8 cellular contexts compared by ENCODE assay signal in genomic region chr2:56183643-56184499, GRCh38. TPM values are rescaled to one million over a fixed set of nuclear protein-coding genes. Genes with fewer than 3 reads are reported as not detected.
DNase-seq lines count a peak whose midpoint lies in the region; ATAC-seq and TF ChIP-seq lines count a peak whose summit lies in the region.

Gene CCDC85A, plus strand, starts transcription at chr2:56183990. Its CDS starts 635 bp downstream, at chr2:56184625.

- peak; percentile 58 to 84 (median 70) for TF ChIP-seq CTCF in HCT116 (IDR thresholded peaks at IDR 0.05 in 2 of 3, conservative IDR thresholded peaks at IDR 0.05 in 1 of 3; ENCODE audit: borderline replicate concordance in 1 of 3, insufficient read depth in 1 of 3, low read depth in 2 of 3, low read length in 2 of 3)
- peak; percentile 98 for TF ChIP-seq CTCF in osteocyte (IDR thresholded peaks at IDR 0.05)
- TF ChIP-seq CTCF in upper lobe of left lung (IDR thresholded peaks at IDR 0.05), result peak; percentile 85 to 95 (median 90)

- H3K27ac ChIP-seq in HCT116 (ENCODE audit: low read depth, low read length) (no peak within 1 kb of the TSS; the same call in 1 of the 2 replicates), SJSA1 (no peak within 1 kb of the TSS), upper lobe of left lung (peak within 1 kb of the TSS; percentile 79 to 89 (median 86))

- H3K4me3 Mint-ChIP-seq in activated naive CD8-positive, alpha-beta T cell treated with anti-CD3 and anti-CD28 coated beads for 36 hours, result peak within 1 kb of the TSS; percentile 26
- H3K4me3 Mint-ChIP-seq in osteocyte (ENCODE audit: unreplicated experiment), result peak within 1 kb of the TSS; percentile 87

- H3K27ac Mint-ChIP-seq in activated naive CD8-positive, alpha-beta T cell treated with anti-CD3 and anti-CD28 coated beads for 36 hours, result no peak within 1 kb of the TSS
- H3K27ac Mint-ChIP-seq in osteocyte (ENCODE audit: unreplicated experiment), result no peak within 1 kb of the TSS

- TF ChIP-seq POLR2A in HCT116 (IDR thresholded peaks at IDR 0.05; ENCODE audit: borderline replicate concordance, extremely low read depth, insufficient read depth, insufficient read length) (no peak), upper lobe of left lung (IDR thresholded peaks at IDR 0.05) (peak in 1 of 4 donors; percentile 44)

- H3K27me3 ChIP-seq in HCT116 (ENCODE audit: insufficient read depth, low read length), result 0 out of 2 replicates have a peak, but pooled peaks cover 2% of the 10 kb centered on the region
- H3K27me3 ChIP-seq in MG63, result peaks cover 19% of the 10 kb centered on the region
- H3K27me3 ChIP-seq in SJSA1 (replicated peaks), result peaks cover 41% of the 10 kb centered on the region
- H3K27me3 ChIP-seq in upper lobe of left lung, result peaks cover 0 to 9% (median 4%) of the 10 kb centered on the region in 4 donors

- H3K79me2 ChIP-seq in HCT116 (ENCODE audit: insufficient read depth, low read length), result no peaks in the 10 kb centered on the region

- intact Hi-C loops in HCT116 (cut with micrococcal nuclease), result loop anchor here (1.0 to 5.0 kb wide), 4 partner anchors 46 to 1332 kb away; no protein-coding TSS in a partner anchor
- intact Hi-C loops in Right ventricle myocardium inferior (cut with DNase I), result loop anchor here (2.0 to 5.0 kb wide), 3 partner anchors 565 to 1333 kb away; no protein-coding TSS in a partner anchor

- TF ChIP-seq RAD21 in HCT116 (IDR thresholded peaks at IDR 0.05; ENCODE audit: low read depth), result peak; percentile 86

- no peaks in the 10 kb centered on the region for H3K9me2 ChIP-seq in HCT116 (ENCODE audit: insufficient read depth)

- H3K4me1 ChIP-seq in HCT116 (ENCODE audit: control insufficient read depth in 1 of 2, insufficient read depth in 2 of 2, low read length in 2 of 2) (peaks cover 3 to 25% of the 10 kb centered on the region in 2 experiments; a peak in 3 of 4 replicates), SJSA1 (replicated peaks) (peaks cover 18% of the 10 kb centered on the region), upper lobe of left lung (peaks cover 19 to 33% (median 25%) of the 10 kb centered on the region in 4 donors)

- no peaks in the 10 kb centered on the region for H3K4me1 Mint-ChIP-seq in activated naive CD8-positive, alpha-beta T cell treated with anti-CD3 and anti-CD28 coated beads for 36 hours
- H3K4me1 Mint-ChIP-seq in osteocyte (ENCODE audit: unreplicated experiment), result peaks cover 15% of the 10 kb centered on the region

- peak within 1 kb of the TSS; percentile 88 for H3K4me2 ChIP-seq in HCT116 (ENCODE audit: low read length)

- peak; percentile 86 for DNase-seq in GM04504 (ENCODE audit: low read depth)
- peak; percentile 60 for DNase-seq in HCT116 (ENCODE audit: low read depth, low spot score)
- DNase-seq in MG63, result peak; percentile 78
- peak; percentile 82 to 84 for DNase-seq in SJSA1 (ENCODE audit: low read depth in 1 of 2, low spot score in 2 of 2)
- peak; percentile 74 for DNase-seq in activated naive CD8-positive, alpha-beta T cell treated with anti-CD3 and anti-CD28 coated beads for 36 hours
- peak; percentile 87 for DNase-seq in Right ventricle myocardium inferior (ENCODE audit: missing footprints)
- peak; percentile 96 for DNase-seq in osteocyte (ENCODE audit: extremely low spot score, unreplicated experiment)
- peak; percentile 85 to 98 for DNase-seq in upper lobe of left lung

- H3K4me3 ChIP-seq in HCT116 (replicated peaks in 1 of 2; ENCODE audit: low read depth in 1 of 2, low read length in 2 of 2) (peak within 1 kb of the TSS; percentile 48 to 63), MG63 (peak within 1 kb of the TSS; percentile 52), SJSA1 (peak within 1 kb of the TSS; percentile 40), upper lobe of left lung (peak within 1 kb of the TSS; percentile 63 to 87 (median 78))

- H3K27me3 Mint-ChIP-seq in activated naive CD8-positive, alpha-beta T cell treated with anti-CD3 and anti-CD28 coated beads for 36 hours, result peaks cover 74% of the 10 kb centered on the region
- H3K27me3 Mint-ChIP-seq in osteocyte (ENCODE audit: unreplicated experiment), result peaks cover 18% of the 10 kb centered on the region

- H3K9ac ChIP-seq in HCT116 (ENCODE audit: low read length), result no peak within 1 kb of the TSS

- POLR2A ChIA-PET in HCT116 (lab: Charles Lee), result no interaction called here

- ATAC-seq in HCT116, result peak; percentile 85
- peak; percentile 95 for ATAC-seq in Right ventricle myocardium inferior
- ATAC-seq in upper lobe of left lung (ENCODE audit: low FRiP score in 2 of 2), result peak; percentile 94 to 95

- no peaks in the 10 kb centered on the region for H3K9me3 Mint-ChIP-seq in activated naive CD8-positive, alpha-beta T cell treated with anti-CD3 and anti-CD28 coated beads for 36 hours
- no peaks in the 10 kb centered on the region for H3K9me3 Mint-ChIP-seq in osteocyte (ENCODE audit: unreplicated experiment)

- H3K36me3 ChIP-seq in HCT116 (ENCODE audit: control insufficient read depth in 1 of 2, insufficient read depth in 2 of 2, low read length in 2 of 2) (no peaks in the 10 kb centered on the region), MG63 (no peaks in the 10 kb centered on the region), SJSA1 (no peaks in the 10 kb centered on the region), upper lobe of left lung (no peaks in the 10 kb centered on the region)

- RAD21 ChIA-PET in HCT116 (lab: Charles Lee; ENCODE audit: low non-redundant PET in 1 of 2, low total read pairs in 2 of 2, uncharacterized antibody in 2 of 2, unreplicated experiment in 2 of 2), result interaction anchor here in 1 of 2 experiments (0.6 to 0.9 kb wide), 2 partner anchors 388 to 565 kb away, joined by 3 to 8 read pairs; no protein-coding TSS in a partner anchor

- no peaks in the 10 kb centered on the region for H4K20me1 ChIP-seq in HCT116 (ENCODE audit: insufficient read depth)

- no peaks in the 10 kb centered on the region for H3K9me3 ChIP-seq in HCT116 (ENCODE audit: control insufficient read depth in 1 of 2, insufficient read depth in 1 of 2, low read depth in 1 of 2, low read length in 2 of 2)
- no peaks in the 10 kb centered on the region for H3K9me3 ChIP-seq in MG63
- H3K9me3 ChIP-seq in SJSA1 (replicated peaks), result no peaks in the 10 kb centered on the region
- H3K9me3 ChIP-seq in upper lobe of left lung, result no peaks in the 10 kb centered on the region

- peak within 1 kb of the TSS; percentile 98 for H2AFZ ChIP-seq in HCT116 (ENCODE audit: low read depth, low read length, poor library complexity, severe bottlenecking)

- 1% methylated on average over 40 to 69 of the region's 86 CpGs for WGBS in upper lobe of left lung, 2 donors

- no peaks in the 10 kb centered on the region for H3K36me3 Mint-ChIP-seq in activated naive CD8-positive, alpha-beta T cell treated with anti-CD3 and anti-CD28 coated beads for 36 hours
- no peaks in the 10 kb centered on the region for H3K36me3 Mint-ChIP-seq in osteocyte (ENCODE audit: unreplicated experiment)

- CTCF ChIA-PET in HCT116 (lab: Charles Lee), result interaction anchor here (0.6 to 3.5 kb wide), 24 partner anchors 8 to 1334 kb away, joined by 3 to 22 read pairs (median 4); no protein-coding TSS in a partner anchor

- TF ChIP-seq EP300 in upper lobe of left lung (IDR thresholded peaks at IDR 0.05), result no peak

- BruUV-seq in HCT116 (replicated peaks; lab: Mats Ljungman, UMichigan), result no TSS peak

TF ChIP-seq in HCT116, 20 proteins besides CTCF, POLR2A, EP300 and RAD21:
- peak; percentile 68; the same call in 1 of the 2 replicates for TF ChIP-seq CBX3 (IDR thresholded peaks at IDR 0.05; ENCODE audit: low read depth)
- no peak for TF ChIP-seq ZBTB33 (IDR thresholded peaks at IDR 0.05; ENCODE audit: extremely low read depth, insufficient replicate concordance, low read length)
- TF ChIP-seq ZFX (IDR thresholded peaks at IDR 0.05), result no peak
- no peak for TF ChIP-seq ELF1 (IDR thresholded peaks at IDR 0.05; ENCODE audit: borderline replicate concordance, low read depth)
- TF ChIP-seq EZH2 (IDR thresholded peaks at IDR 0.05), result no peak

RNA-seq across cellular contexts. Expression of gene CCDC85A, which starts in this region (rescaled TPM):
- total RNA-seq in HCT116 (2021; ENCODE audit: unreplicated experiment) (0.10 TPM), Right ventricle myocardium inferior (5.3 TPM), osteocyte (1.5 and 1.7 TPM in 2 replicates), upper lobe of left lung (10 to 100 TPM; 11.6 to 41.7 (median 26.1) TPM)
- polyA plus RNA-seq in HCT116 (2012), result 0.01 and 0.03 TPM in 2 replicates
- 0.89 TPM in 1 of 2 replicates, not detected in the other for total RNA-seq in MG63 (2014; rRNA removed; shearing (Covaris generic); ENCODE audit: low replicate concordance)
- 0.06 and 0.37 TPM in 2 replicates for total RNA-seq in SJSA1 (2014; rRNA removed; shearing (Covaris generic))
- not detected for total RNA-seq in activated naive CD8-positive, alpha-beta T cell treated with anti-CD3 and anti-CD28 coated beads for 36 hours

Comparison
In these comparisons a context has a peak if more than half of its experiments do, and no peak if none do; other contexts are left out.
1. Peak in DNase-seq, ATAC-seq, H3K4me3 ChIP-seq and H3K4me2 ChIP-seq in HCT116; RNA of the gene not detected or under 1 TPM.
2. Peak in DNase-seq and H3K4me3 ChIP-seq in MG63; RNA of the gene not detected or under 1 TPM.
3. Peak in DNase-seq and H3K4me3 ChIP-seq in SJSA1; RNA of the gene not detected or under 1 TPM.
4. Peak in DNase-seq in activated naive CD8-positive, alpha-beta T cell treated with anti-CD3 and anti-CD28 coated beads for 36 hours; RNA of the gene not detected or under 1 TPM.
5. H3K27ac ChIP-seq: peak in upper lobe of left lung (4 of 4); none in HCT116 (single experiment) and SJSA1 (single experiment).
6. Peak in every context shown above with its lines, with median percentiles within 50 percentile points of each other: DNase-seq, ATAC-seq, H3K4me3 ChIP-seq and CTCF ChIP-seq.